In genomic region chr12:3299929-3300832, GRCh38 we compare ENCODE assay signal across 8 cellular contexts.
A peak's percentile ranks its signal among the peaks of the same experiment; 100 is the strongest.
DNase-seq lines count a peak whose midpoint lies in the region; ATAC-seq and TF ChIP-seq lines count a peak whose summit lies in the region.

No MANE protein-coding gene starts in this region.

- H3K4me3 ChIP-seq in GM12875 (ENCODE audit: low read depth, low read length) (no peak overlapping the region), cardiac fibroblast (replicated peaks in 1 of 2; ENCODE audit: low read depth in 2 of 2, low read length in 2 of 2) (peak overlapping the region in 1 of 2 donors; percentile 38)

- DNase-seq in NCI-H2227 treated with DMSO at 0.1 percent for 48 hours (lab: John Stamatoyannopoulos, UW) (peak; percentile 66), activated B cell treated with CpG ODN at 0.5 μM for 24 hours (peak; percentile 63), cardiac fibroblast (ENCODE audit: low read depth in 2 of 2) (peak; percentile 88 to 99), islet precursor cell (peak; percentile 99)
- peak; percentile 54 to 75 for DNase-seq in stimulated activated CD4-positive, alpha-beta T cell treated with anti-CD3 and anti-CD28 coated beads, Interleukin-12 subunit alpha, Interleukin-12 subunit beta, amount 100 ng/mL, for 24 hours (ENCODE audit: low read depth in 2 of 2)

- peaks cover 25% of the 10 kb centered on the region for H3K27me3 Mint-ChIP-seq in activated B cell treated with CpG ODN at 0.5 μM for 24 hours

- TF ChIP-seq CTCF in GM12875 (IDR thresholded peaks at IDR 0.05; ENCODE audit: borderline replicate concordance, insufficient read depth, low read depth, low read length) (peak; percentile 97), activated B cell treated with CpG ODN at 0.5 μM for 24 hours (IDR thresholded peaks at IDR 0.05) (peak; percentile 37), cardiac fibroblast (IDR thresholded peaks at IDR 0.05; ENCODE audit: low read depth, low read length) (peak; percentile 99)

- POLR2A ChIA-PET in activated B cell treated with CpG ODN at 0.5 μM for 24 hours (lab: Charles Lee) = interaction anchor here (1.5 kb wide), 1 partner anchor 503 kb away, joined by 4 read pairs; no protein-coding TSS in a partner anchor

- intact Hi-C loops in activated B cell treated with CpG ODN at 0.5 μM for 24 hours (cut with micrococcal nuclease) = loop anchor here (1.0 kb wide), 3 partner anchors 477 to 977 kb away; no protein-coding TSS in a partner anchor

- peak overlapping the region; percentile 73 for H3K27ac Mint-ChIP-seq in activated B cell treated with CpG ODN at 0.5 μM for 24 hours

- H3K4me3 Mint-ChIP-seq in activated B cell treated with CpG ODN at 0.5 μM for 24 hours = peak overlapping the region; percentile 74

- H3K9me3 Mint-ChIP-seq in activated B cell treated with CpG ODN at 0.5 μM for 24 hours = no peaks in the 10 kb centered on the region

- no peaks in the 10 kb centered on the region for H3K36me3 Mint-ChIP-seq in activated B cell treated with CpG ODN at 0.5 μM for 24 hours (ENCODE audit: low read depth)

- ATAC-seq in HG03095 (IDR thresholded peaks at IDR 0.05; ENCODE audit: unreplicated experiment) (peak; percentile 56), activated B cell treated with CpG ODN at 0.5 μM for 24 hours (ENCODE audit: low read depth) (peak; percentile 85), HG03097 (IDR thresholded peaks at IDR 0.05; ENCODE audit: low FRiP score, unreplicated experiment) (no peak)

- CTCF ChIA-PET in activated B cell treated with CpG ODN at 0.5 μM for 24 hours (lab: Charles Lee) = interaction anchor here (0.7 to 6.4 kb wide), 33 partner anchors 9 to 1225 kb away, joined by 3 to 106 read pairs (median 4); no protein-coding TSS in a partner anchor

- H3K4me1 Mint-ChIP-seq in activated B cell treated with CpG ODN at 0.5 μM for 24 hours = peaks cover 11% of the 10 kb centered on the region

Comparison
In these comparisons a context has a peak if more than half of its experiments do, and no peak if none do; other contexts are left out.
1. CTCF ChIP-seq: peak in every context shown above with its lines; median percentile 99 in cardiac fibroblast; 97 in GM12875; 37 in activated B cell treated with CpG ODN at 0.5 μM for 24 hours.